31 cellular contexts compared by ENCODE assay signal in genomic region chr5:100799166-100799565, GRCh38.
"Had no signal": no experiment of that assay in that cellular context is flagged by ENCODE, and none has a peak within 500 bp of the region (broad histone marks: within the 10 kb centered on the region; RNA-seq: fewer than 3 reads in every experiment).

No MANE protein-coding gene starts in this region.

- H3K4me1 ChIP-seq: gastrocnemius medialis had no signal

- H3K27ac Mint-ChIP-seq: activated B cell treated with CpG ODN at 0.5 μM for 24 hours; activated CD4-positive, alpha-beta memory T cell treated with anti-CD3 and anti-CD28 coated beads for 36 hours; activated CD4-positive, alpha-beta T cell treated with anti-CD3 and anti-CD28 coated beads for 36 hours; activated CD4-positive, alpha-beta T cell treated with anti-CD3 and anti-CD28 coated beads, Interleukin-2, amount 10 ng/mL, durations not matched to agents 24 days and 14 days; activated CD8-positive, alpha-beta T cell treated with anti-CD3 and anti-CD28 coated beads, Interleukin-2, amount 10 ng/mL, durations not matched to agents 7 days and 5 days; activated naive CD8-positive, alpha-beta T cell; activated T-cell treated with anti-CD3 and anti-CD28 coated beads, Interleukin-2, amount 50 U/mL, for 24 hours; activated T-cell treated with anti-CD3 and anti-CD28 coated beads, Interleukin-2, amount 50 U/mL, for 72 hours; dendritic cell treated with granulocyte-macrophage colony-stimulating factor and Interleukin-4, amounts not matched to agents 40 ng/mL and 50 ng/mL, for 4 days; endodermal cell; T-helper 17 cell; T-helper 2 cell treated with Interferon-gamma antibody and Interleukin-4, amounts not matched to agents 5 μg/mL and 100 μg/mL, for 36 hours had no signal

- DNase-seq: activated B cell treated with CpG ODN at 0.5 μM for 24 hours; activated CD4-positive, alpha-beta memory T cell treated with anti-CD3 and anti-CD28 coated beads for 36 hours; activated CD4-positive, alpha-beta T cell treated with anti-CD3 and anti-CD28 coated beads for 36 hours; activated CD4-positive, alpha-beta T cell treated with anti-CD3 and anti-CD28 coated beads, Interleukin-2, amount 10 ng/mL, durations not matched to agents 24 days and 14 days; activated CD4-positive, CD25-positive, alpha-beta regulatory T cell treated with anti-CD3 and anti-CD28 coated beads, Interleukin-2, amount 50 U/mL, for 72 hours; activated CD8-positive, alpha-beta memory T cell treated with anti-CD3 and anti-CD28 coated beads, Interleukin-2, amount 50 U/mL, for 48 hours; activated CD8-positive, alpha-beta T cell treated with anti-CD3 and anti-CD28 coated beads, Interleukin-2, amount 10 ng/mL, durations not matched to agents 7 days and 5 days; activated gamma-delta T cell; activated naive CD4-positive, alpha-beta T cell; activated naive CD4-positive, alpha-beta T cell treated with anti-CD3 and anti-CD28 coated beads, Interleukin-2, amount 50 U/mL, for 16 hours; activated T-cell treated with anti-CD3 and anti-CD28 coated beads for 4 hours; activated T-cell treated with anti-CD3 and anti-CD28 coated beads, Interleukin-2, amount 50 U/mL, for 24 hours; activated T-cell treated with anti-CD3 and anti-CD28 coated beads, Interleukin-2, amount 50 U/mL, for 72 hours; amniotic stem cell; brain microvascular endothelial cell; effector memory CD4-positive, alpha-beta T cell; endodermal cell; foreskin keratinocyte; gastrocnemius medialis; SW 1271; T-helper 1 cell; T-helper 17 cell; T1000; WERI-Rb-1 had no signal

- H3K27me3 ChIP-seq: brain microvascular endothelial cell, dorsolateral prefrontal cortex, esophagus muscularis mucosa, foreskin keratinocyte, gastrocnemius medialis had no signal

- H3K36me3 ChIP-seq: brain microvascular endothelial cell, esophagus muscularis mucosa, gastrocnemius medialis, WERI-Rb-1 had no signal

- H3K27me3 Mint-ChIP-seq: activated B cell treated with CpG ODN at 0.5 μM for 24 hours; activated CD4-positive, alpha-beta memory T cell treated with anti-CD3 and anti-CD28 coated beads for 36 hours; activated CD4-positive, alpha-beta T cell treated with anti-CD3 and anti-CD28 coated beads for 36 hours; activated CD4-positive, alpha-beta T cell treated with anti-CD3 and anti-CD28 coated beads, Interleukin-2, amount 10 ng/mL, durations not matched to agents 24 days and 14 days; activated naive CD8-positive, alpha-beta T cell; activated T-cell treated with anti-CD3 and anti-CD28 coated beads, Interleukin-2, amount 50 U/mL, for 24 hours; central memory CD8-positive, alpha-beta T cell; dendritic cell treated with granulocyte-macrophage colony-stimulating factor and Interleukin-4, amounts not matched to agents 40 ng/mL and 50 ng/mL, for 4 days; T-helper 17 cell had no signal

- H3K4me3 Mint-ChIP-seq: activated B cell treated with CpG ODN at 0.5 μM for 24 hours; activated CD4-positive, alpha-beta memory T cell treated with anti-CD3 and anti-CD28 coated beads for 36 hours; activated CD4-positive, alpha-beta T cell treated with anti-CD3 and anti-CD28 coated beads for 36 hours; activated CD4-positive, alpha-beta T cell treated with anti-CD3 and anti-CD28 coated beads, Interleukin-2, amount 10 ng/mL, durations not matched to agents 24 days and 14 days; activated CD8-positive, alpha-beta T cell treated with anti-CD3 and anti-CD28 coated beads, Interleukin-2, amount 10 ng/mL, durations not matched to agents 7 days and 5 days; activated naive CD8-positive, alpha-beta T cell; activated T-cell treated with anti-CD3 and anti-CD28 coated beads, Interleukin-2, amount 50 U/mL, for 24 hours; activated T-cell treated with anti-CD3 and anti-CD28 coated beads, Interleukin-2, amount 50 U/mL, for 72 hours; central memory CD8-positive, alpha-beta T cell; dendritic cell treated with granulocyte-macrophage colony-stimulating factor and Interleukin-4, amounts not matched to agents 40 ng/mL and 50 ng/mL, for 4 days; endodermal cell; T-helper 17 cell; T-helper 2 cell treated with Interferon-gamma antibody and Interleukin-4, amounts not matched to agents 5 μg/mL and 100 μg/mL, for 36 hours had no signal

- H3K9me3 Mint-ChIP-seq: endodermal cell had no signal

- H3K4me3 ChIP-seq: coronary artery, dorsolateral prefrontal cortex, esophagus muscularis mucosa, gastrocnemius medialis had no signal

- H3K27ac ChIP-seq: brain microvascular endothelial cell, coronary artery, dorsolateral prefrontal cortex, esophagus muscularis mucosa, foreskin keratinocyte, gastrocnemius medialis, WERI-Rb-1 had no signal

- H3K9me3 ChIP-seq: gastrocnemius medialis had no signal

- H3K4me1 Mint-ChIP-seq: activated CD4-positive, alpha-beta T cell treated with anti-CD3 and anti-CD28 coated beads, Interleukin-2, amount 10 ng/mL, durations not matched to agents 24 days and 14 days; central memory CD8-positive, alpha-beta T cell; T-helper 17 cell had no signal
